In the genomic region with DNA sequence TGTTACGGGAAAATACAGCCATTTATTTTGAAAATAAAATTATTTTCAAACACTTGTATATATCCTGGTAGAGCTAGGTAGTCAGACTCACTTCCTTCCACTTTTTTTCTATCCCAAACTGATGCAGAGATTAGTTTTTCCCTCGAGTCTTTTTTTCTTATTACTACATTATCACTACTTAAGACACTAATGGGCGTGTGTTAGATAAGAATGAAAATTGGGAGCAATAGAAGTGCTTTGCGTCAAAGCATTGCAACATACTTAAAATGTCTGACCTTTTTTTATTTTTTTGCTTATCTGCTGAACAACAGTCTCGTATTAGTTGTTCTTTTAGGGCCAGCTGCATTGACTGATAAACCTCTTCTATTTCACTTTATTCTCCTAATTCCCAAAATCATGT, we compare ENCODE assay signal across 22 cellular contexts.
DNase-seq lines count a peak whose midpoint lies in the region; ATAC-seq and TF ChIP-seq lines count a peak whose summit lies in the region.
"Had no signal": no experiment of that assay in that cellular context is flagged by ENCODE, and none has a peak within 500 bp of the region (broad histone marks: within the 10 kb centered on the region; RNA-seq: fewer than 3 reads in every experiment).

No MANE protein-coding gene starts in this region.

- ATAC-seq in Right ventricle myocardium superior (ENCODE audit: poor library complexity) (peak; percentile 89), SK-N-SH treated with all-trans-retinoic acid at 6 μM for 48 hours (no peak), left cardiac atrium (peak; percentile 65 to 70)
- ATAC-seq: natural killer cell treated with Interleukin-12 subunit alpha and Interleukin-12 subunit beta and Interleukin-15 and Interleukin-18, amount 100 ng/mL, for 72 hours had no signal

- no peaks in the 10 kb centered on the region for H3K27me3 Mint-ChIP-seq in activated CD4-positive, alpha-beta T cell treated with anti-CD3 and anti-CD28 coated beads, Interleukin-2, amount 10 ng/mL, durations not matched to agents 24 days and 14 days
- H3K27me3 Mint-ChIP-seq: activated CD4-positive, alpha-beta memory T cell treated with anti-CD3 and anti-CD28 coated beads for 36 hours; dendritic cell treated with granulocyte-macrophage colony-stimulating factor and Interleukin-4, amounts not matched to agents 40 ng/mL and 50 ng/mL, for 4 days; natural killer cell treated with Interleukin-12 subunit alpha and Interleukin-12 subunit beta and Interleukin-15 and Interleukin-18, amount 100 ng/mL, for 72 hours; type B pancreatic cell had no signal

- intact Hi-C loops in Right ventricle myocardium superior (cut with DNase I): no loop called here
- intact Hi-C loops in cardiac septum (cut with DNase I): no loop called here
- intact Hi-C loops in left cardiac atrium (cut with DNase I): no loop called here
- intact Hi-C loops in activated CD4-positive, alpha-beta T cell treated with anti-CD3 and anti-CD28 coated beads, Interleukin-2, amount 10 ng/mL, durations not matched to agents 24 days and 14 days (cut with micrococcal nuclease): no loop called here

- H3K4me1 Mint-ChIP-seq in activated CD4-positive, alpha-beta T cell treated with anti-CD3 and anti-CD28 coated beads, Interleukin-2, amount 10 ng/mL, durations not matched to agents 24 days and 14 days: no peaks in the 10 kb centered on the region
- H3K4me1 Mint-ChIP-seq: endodermal cell had no signal

- no peak overlapping the region for H3K27ac Mint-ChIP-seq in activated CD4-positive, alpha-beta T cell treated with anti-CD3 and anti-CD28 coated beads, Interleukin-2, amount 10 ng/mL, durations not matched to agents 24 days and 14 days
- H3K27ac Mint-ChIP-seq: activated CD4-positive, alpha-beta memory T cell treated with anti-CD3 and anti-CD28 coated beads for 36 hours; dendritic cell treated with granulocyte-macrophage colony-stimulating factor and Interleukin-4, amounts not matched to agents 40 ng/mL and 50 ng/mL, for 4 days; endodermal cell; HFFc6; natural killer cell treated with Interleukin-12 subunit alpha and Interleukin-12 subunit beta and Interleukin-15 and Interleukin-18, amount 100 ng/mL, for 72 hours; type B pancreatic cell had no signal

- H3K36me3 Mint-ChIP-seq in activated CD4-positive, alpha-beta T cell treated with anti-CD3 and anti-CD28 coated beads, Interleukin-2, amount 10 ng/mL, durations not matched to agents 24 days and 14 days (ENCODE audit: low read depth): no peaks in the 10 kb centered on the region

- H3K4me3 Mint-ChIP-seq in activated CD4-positive, alpha-beta T cell treated with anti-CD3 and anti-CD28 coated beads, Interleukin-2, amount 10 ng/mL, durations not matched to agents 24 days and 14 days: no peak overlapping the region
- H3K4me3 Mint-ChIP-seq: activated CD4-positive, alpha-beta memory T cell treated with anti-CD3 and anti-CD28 coated beads for 36 hours; dendritic cell treated with granulocyte-macrophage colony-stimulating factor and Interleukin-4, amounts not matched to agents 40 ng/mL and 50 ng/mL, for 4 days; endodermal cell; HFFc6; natural killer cell treated with Interleukin-12 subunit alpha and Interleukin-12 subunit beta and Interleukin-15 and Interleukin-18, amount 100 ng/mL, for 72 hours; type B pancreatic cell had no signal

- DNase-seq in Right ventricle myocardium superior (no peak), cardiac septum (ENCODE audit: low spot score) (no peak), left cardiac atrium (no peak), SW480 (ENCODE audit: low spot score) (no peak), NCI-H2196 (lab: John Stamatoyannopoulos, UW; ENCODE audit: unreplicated experiment) (no peak)
- DNase-seq in activated CD4-positive, alpha-beta T cell treated with anti-CD3 and anti-CD28 coated beads for 1 hour: no peak
- DNase-seq in activated CD4-positive, alpha-beta T cell treated with anti-CD3 and anti-CD28 coated beads, Interleukin-2, amount 10 ng/mL, durations not matched to agents 24 days and 14 days: no peak
- DNase-seq: activated CD4-positive, alpha-beta memory T cell treated with anti-CD3 and anti-CD28 coated beads for 36 hours; activated CD8-positive, alpha-beta memory T cell treated with anti-CD3 and anti-CD28 coated beads, Interleukin-2, amount 50 U/mL, for 4 hours; activated naive CD4-positive, alpha-beta T cell treated with anti-CD3 and anti-CD28 coated beads, Interleukin-2, amount 50 U/mL, for 16 hours; anterior cingulate cortex; central memory CD4-positive, alpha-beta T cell; endodermal cell; GM23248; HFFc6; NCI-H1694 treated with DMSO at 0.1 percent for 48 hours; stimulated activated CD4-positive, alpha-beta T cell treated with anti-CD3 and anti-CD28 coated beads, Interleukin-2, amount 100 ng/mL, for 48 hours; SW 1271 had no signal

- H3K9me3 Mint-ChIP-seq in activated CD4-positive, alpha-beta T cell treated with anti-CD3 and anti-CD28 coated beads, Interleukin-2, amount 10 ng/mL, durations not matched to agents 24 days and 14 days: no peaks in the 10 kb centered on the region
- H3K9me3 Mint-ChIP-seq: type B pancreatic cell had no signal

TF ChIP-seq in SK-N-SH treated with all-trans-retinoic acid at 6 μM for 48 hours, 23 proteins besides CTCF, POLR2A, EP300 and RAD21:
- TF ChIP-seq ZC3H10 (CRISPR knock-in tag; IDR thresholded peaks at IDR 0.05): no peak
- TF ChIP-seq, protein P1, sequence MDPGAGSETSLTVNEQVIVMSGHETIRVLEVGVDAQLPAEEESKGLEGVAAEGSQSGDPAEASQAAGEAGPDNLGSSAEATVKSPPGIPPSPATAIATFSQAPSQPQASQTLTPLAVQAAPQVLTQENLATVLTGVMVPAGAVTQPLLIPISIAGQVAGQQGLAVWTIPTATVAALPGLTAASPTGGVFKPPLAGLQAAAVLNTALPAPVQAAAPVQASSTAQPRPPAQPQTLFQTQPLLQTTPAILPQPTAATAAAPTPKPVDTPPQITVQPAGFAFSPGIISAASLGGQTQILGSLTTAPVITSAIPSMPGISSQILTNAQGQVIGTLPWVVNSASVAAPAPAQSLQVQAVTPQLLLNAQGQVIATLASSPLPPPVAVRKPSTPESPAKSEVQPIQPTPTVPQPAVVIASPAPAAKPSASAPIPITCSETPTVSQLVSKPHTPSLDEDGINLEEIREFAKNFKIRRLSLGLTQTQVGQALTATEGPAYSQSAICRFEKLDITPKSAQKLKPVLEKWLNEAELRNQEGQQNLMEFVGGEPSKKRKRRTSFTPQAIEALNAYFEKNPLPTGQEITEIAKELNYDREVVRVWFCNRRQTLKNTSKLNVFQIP (CRISPR knock-in tag; IDR thresholded peaks at IDR 0.05; ENCODE audit: borderline replicate concordance, low read depth): no peak
- no peak for TF ChIP-seq ZNF70 (CRISPR knock-in tag; IDR thresholded peaks at IDR 0.05)
- TF ChIP-seq, protein P2, sequence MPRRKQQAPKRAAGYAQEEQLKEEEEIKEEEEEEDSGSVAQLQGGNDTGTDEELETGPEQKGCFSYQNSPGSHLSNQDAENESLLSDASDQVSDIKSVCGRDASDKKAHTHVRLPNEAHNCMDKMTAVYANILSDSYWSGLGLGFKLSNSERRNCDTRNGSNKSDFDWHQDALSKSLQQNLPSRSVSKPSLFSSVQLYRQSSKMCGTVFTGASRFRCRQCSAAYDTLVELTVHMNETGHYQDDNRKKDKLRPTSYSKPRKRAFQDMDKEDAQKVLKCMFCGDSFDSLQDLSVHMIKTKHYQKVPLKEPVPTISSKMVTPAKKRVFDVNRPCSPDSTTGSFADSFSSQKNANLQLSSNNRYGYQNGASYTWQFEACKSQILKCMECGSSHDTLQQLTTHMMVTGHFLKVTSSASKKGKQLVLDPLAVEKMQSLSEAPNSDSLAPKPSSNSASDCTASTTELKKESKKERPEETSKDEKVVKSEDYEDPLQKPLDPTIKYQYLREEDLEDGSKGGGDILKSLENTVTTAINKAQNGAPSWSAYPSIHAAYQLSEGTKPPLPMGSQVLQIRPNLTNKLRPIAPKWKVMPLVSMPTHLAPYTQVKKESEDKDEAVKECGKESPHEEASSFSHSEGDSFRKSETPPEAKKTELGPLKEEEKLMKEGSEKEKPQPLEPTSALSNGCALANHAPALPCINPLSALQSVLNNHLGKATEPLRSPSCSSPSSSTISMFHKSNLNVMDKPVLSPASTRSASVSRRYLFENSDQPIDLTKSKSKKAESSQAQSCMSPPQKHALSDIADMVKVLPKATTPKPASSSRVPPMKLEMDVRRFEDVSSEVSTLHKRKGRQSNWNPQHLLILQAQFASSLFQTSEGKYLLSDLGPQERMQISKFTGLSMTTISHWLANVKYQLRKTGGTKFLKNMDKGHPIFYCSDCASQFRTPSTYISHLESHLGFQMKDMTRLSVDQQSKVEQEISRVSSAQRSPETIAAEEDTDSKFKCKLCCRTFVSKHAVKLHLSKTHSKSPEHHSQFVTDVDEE (CRISPR knock-in tag; IDR thresholded peaks at IDR 0.05): no peak
- TF ChIP-seq ISL1 (CRISPR knock-in tag; IDR thresholded peaks at IDR 0.05): peak; percentile 57
